Comparison of ENCODE assay signal across 15 cellular contexts in genomic region chr5:178546675-178547033, GRCh38. TPM values are rescaled to one million over a fixed set of nuclear protein-coding genes. Genes with fewer than 3 reads are reported as not detected.
"Had no signal": no experiment of that assay in that cellular context is flagged by ENCODE, and none has a peak within 500 bp of the region (broad histone marks: within the 10 kb centered on the region; RNA-seq: fewer than 3 reads in every experiment).

No MANE protein-coding gene starts in this region.

- H3K9me3 Mint-ChIP-seq: activated naive CD4-positive, alpha-beta T cell treated with anti-CD3 and anti-CD28 coated beads, Interleukin-2, amount 50 U/mL, for 24 hours; immature natural killer cell; nephron had no signal

- H3K9me3 ChIP-seq: tibial artery had no signal

- FAIRE-seq: TTC549 had no signal

- H3K4me3 Mint-ChIP-seq: activated naive CD4-positive, alpha-beta T cell treated with anti-CD3 and anti-CD28 coated beads, Interleukin-2, amount 50 U/mL, for 24 hours; brain; immature natural killer cell; nephron; T-helper 17 cell had no signal

- H3K27me3 ChIP-seq: dorsolateral prefrontal cortex had no signal

- H3K36me3 Mint-ChIP-seq: activated naive CD4-positive, alpha-beta T cell treated with anti-CD3 and anti-CD28 coated beads, Interleukin-2, amount 50 U/mL, for 24 hours; brain; immature natural killer cell had no signal

- H3K27ac ChIP-seq: dorsolateral prefrontal cortex, tibial artery had no signal

- H3K4me3 ChIP-seq: dorsolateral prefrontal cortex, tibial artery had no signal

- H3K27ac Mint-ChIP-seq: activated naive CD4-positive, alpha-beta T cell treated with anti-CD3 and anti-CD28 coated beads, Interleukin-2, amount 50 U/mL, for 24 hours; activated T-helper 2 cell treated with anti-CD3 and anti-CD28 coated beads, Interferon-gamma antibody, Interleukin-2, Interleukin-4, amounts not matched to agents 10 μg/mL and 5 μg/mL and 100 μg/mL, durations not matched to agents 14 hours and 24 hours and 36 hours; nephron; T-helper 17 cell had no signal

- H3K36me3 ChIP-seq: tibial artery had no signal

- DNase-seq: activated CD4-positive, alpha-beta T cell treated with anti-CD3 and anti-CD28 coated beads, Interleukin-2, amount 50 U/mL, for 1 hour; activated CD4-positive, CD25-positive, alpha-beta regulatory T cell; activated T-cell treated with anti-CD3 and anti-CD28 coated beads for 4 hours; immature natural killer cell; left colon; stimulated activated CD4-positive, alpha-beta T cell treated with anti-CD3 and anti-CD28 coated beads, Interleukin-15, amount 100 ng/mL, for 24 hours; T-helper 17 cell; tibial artery had no signal

- H3K4me1 Mint-ChIP-seq: T-helper 17 cell had no signal

- ATAC-seq: left colon, T-helper 17 cell had no signal

- H3K4me1 ChIP-seq: tibial artery had no signal

RNA-seq across cellular contexts. Expression of gene COL23A1, which starts 43.5 kb away (rescaled TPM):
- total RNA-seq: activated T-helper 2 cell treated with anti-CD3 and anti-CD28 coated beads, Interferon-gamma antibody, Interleukin-2, Interleukin-4, amounts not matched to agents 10 μg/mL and 5 μg/mL and 100 μg/mL, durations not matched to agents 14 hours and 24 hours and 36 hours; glomerular endothelial cell; T-helper 17 cell had no signal
